14 cellular contexts compared by ENCODE assay signal in the genomic region with DNA sequence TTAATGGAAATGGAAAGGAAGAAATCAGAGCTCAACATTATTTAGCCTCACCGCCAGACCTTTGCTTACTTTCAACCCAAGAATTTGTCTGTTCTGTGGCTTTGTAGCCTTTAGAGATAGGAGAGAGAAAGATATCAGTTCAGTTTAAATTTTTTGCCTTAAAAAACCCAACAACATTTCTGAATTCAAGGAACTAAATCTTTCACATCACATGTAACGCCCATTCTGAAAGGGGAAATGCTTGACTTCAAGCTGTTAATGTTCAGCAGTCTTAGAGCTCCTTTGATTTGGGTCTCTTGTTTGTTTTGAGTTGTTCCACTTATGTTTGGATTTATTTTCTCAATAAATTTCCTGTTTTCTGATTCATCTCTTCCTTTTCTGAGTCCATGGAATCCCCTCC.
DNase-seq lines count a peak whose midpoint lies in the region; ATAC-seq and TF ChIP-seq lines count a peak whose summit lies in the region.
"Had no signal": no experiment of that assay in that cellular context is flagged by ENCODE, and none has a peak within 500 bp of the region (broad histone marks: within the 10 kb centered on the region; RNA-seq: fewer than 3 reads in every experiment).

No MANE protein-coding gene starts in this region.

- ATAC-seq in GM18868 (IDR thresholded peaks at IDR 0.05; ENCODE audit: unreplicated experiment): no peak

- WGBS in esophagus squamous epithelium, 2 donors: 60 to 65% methylated on average over 2 of the region's 2 CpGs

- in situ Hi-C loops in HAP-1 (cut with MboI; ENCODE audit: low sequenced_read_pairs): no loop called here

- H3K36me3 ChIP-seq in A673 (ENCODE audit: insufficient read depth, low read length, poor library complexity, severe bottlenecking): no peaks in the 10 kb centered on the region
- peaks cover 0 to 6% (median 0%) of the 10 kb centered on the region in 3 donors for H3K36me3 ChIP-seq in esophagus squamous epithelium
- no peaks in the 10 kb centered on the region for H3K36me3 ChIP-seq in HAP-1 (replicated peaks)
- H3K36me3 ChIP-seq: prostate gland had no signal

- no peaks in the 10 kb centered on the region for H3K27me3 ChIP-seq in A673 (replicated peaks; ENCODE audit: insufficient read depth, low read depth, low read length, poor library complexity)
- H3K27me3 ChIP-seq in esophagus squamous epithelium: no peaks in the 10 kb centered on the region
- H3K27me3 ChIP-seq in HAP-1 (ENCODE audit: low read depth): no peaks in the 10 kb centered on the region

- no TSS peak for BruUV-seq in A673 (replicated peaks; lab: Mats Ljungman, UMichigan)

- H3K4me3 ChIP-seq in A673 (ENCODE audit: low read depth, low read length, poor library complexity, severe bottlenecking): no peak overlapping the region
- no peak overlapping the region for H3K4me3 ChIP-seq in esophagus squamous epithelium
- H3K4me3 ChIP-seq in HAP-1: no peak overlapping the region
- H3K4me3 ChIP-seq: prostate gland had no signal

- H3K4me1 ChIP-seq in A673 (ENCODE audit: insufficient read depth, low read length, poor library complexity, severe bottlenecking): peaks cover 61% of the 10 kb centered on the region
- H3K4me1 ChIP-seq in esophagus squamous epithelium: peaks cover 24 to 75% (median 32%) of the 10 kb centered on the region in 3 donors
- no peaks in the 10 kb centered on the region for H3K4me1 ChIP-seq in HAP-1
- H3K4me1 ChIP-seq: prostate gland had no signal

- TF ChIP-seq POLR2A in esophagus squamous epithelium (IDR thresholded peaks at IDR 0.05): no peak

- DNase-seq in A673 (ENCODE audit: low spot score): peak; percentile 37
- peak; percentile 59 for DNase-seq in NOMO-1 treated with DMSO at 0.1 percent for 48 hours (lab: John Stamatoyannopoulos, UW; ENCODE audit: unreplicated experiment)
- DNase-seq in esophagus squamous epithelium (lab: John Stamatoyannopoulos, UW): no peak
- DNase-seq in pons (ENCODE audit: low spot score): peak; percentile 69
- DNase-seq in hypothalamus (lab: John Stamatoyannopoulos, UW): no peak
- DNase-seq in HAP-1 (ENCODE audit: low spot score in 2 of 2): no peak
- DNase-seq in NCI-H510A (lab: John Stamatoyannopoulos, UW): no peak
- DNase-seq: activated CD4-positive, alpha-beta memory T cell treated with anti-CD3 and anti-CD28 coated beads, Interleukin-2, amount 10 ng/mL, durations not matched to agents 7 days and 5 days; amygdala; MM.1S; NCI-H524 treated with DMSO at 0.1 percent for 48 hours had no signal

- POLR2A ChIA-PET in A673 (lab: Charles Lee; ENCODE audit: low non-redundant PET): no interaction called here

- CTCF ChIA-PET in A673 (lab: Charles Lee): no interaction called here

- TF ChIP-seq CTCF in A673 (conservative IDR thresholded peaks at IDR 0.05; ENCODE audit: low read depth, low read length) (no peak), esophagus squamous epithelium (IDR thresholded peaks at IDR 0.05) (no peak)

- H3K9me3 ChIP-seq in A673 (ENCODE audit: low read depth, low read length, poor library complexity, severe bottlenecking) (no peaks in the 10 kb centered on the region), esophagus squamous epithelium (no peaks in the 10 kb centered on the region), HAP-1 (no peaks in the 10 kb centered on the region)
- H3K9me3 ChIP-seq: prostate gland had no signal

- H3K27ac ChIP-seq in A673 (ENCODE audit: low read depth, low read length, poor library complexity, severe bottlenecking) (peak overlapping the region; percentile 77), esophagus squamous epithelium (peak overlapping the region; percentile 36 to 75 (median 64))
- H3K27ac ChIP-seq: C4-2B had no signal

- intact Hi-C loops in A673 (cut with micrococcal nuclease; ENCODE audit: unreplicated experiment): no loop called here
- intact Hi-C loops in esophagus squamous epithelium (cut with DNase I): no loop called here

Comparison
In these comparisons a context has a peak if more than half of its experiments do, and no peak if none do; other contexts are left out.
1. DNase-seq: peak in A673 (single experiment), NOMO-1 treated with DMSO at 0.1 percent for 48 hours (single experiment) and pons (single experiment); none in esophagus squamous epithelium (single experiment), hypothalamus (0 of 51), HAP-1 (0 of 2) and NCI-H510A (single experiment).